8 cellular contexts compared by ENCODE assay signal in the genomic region with DNA sequence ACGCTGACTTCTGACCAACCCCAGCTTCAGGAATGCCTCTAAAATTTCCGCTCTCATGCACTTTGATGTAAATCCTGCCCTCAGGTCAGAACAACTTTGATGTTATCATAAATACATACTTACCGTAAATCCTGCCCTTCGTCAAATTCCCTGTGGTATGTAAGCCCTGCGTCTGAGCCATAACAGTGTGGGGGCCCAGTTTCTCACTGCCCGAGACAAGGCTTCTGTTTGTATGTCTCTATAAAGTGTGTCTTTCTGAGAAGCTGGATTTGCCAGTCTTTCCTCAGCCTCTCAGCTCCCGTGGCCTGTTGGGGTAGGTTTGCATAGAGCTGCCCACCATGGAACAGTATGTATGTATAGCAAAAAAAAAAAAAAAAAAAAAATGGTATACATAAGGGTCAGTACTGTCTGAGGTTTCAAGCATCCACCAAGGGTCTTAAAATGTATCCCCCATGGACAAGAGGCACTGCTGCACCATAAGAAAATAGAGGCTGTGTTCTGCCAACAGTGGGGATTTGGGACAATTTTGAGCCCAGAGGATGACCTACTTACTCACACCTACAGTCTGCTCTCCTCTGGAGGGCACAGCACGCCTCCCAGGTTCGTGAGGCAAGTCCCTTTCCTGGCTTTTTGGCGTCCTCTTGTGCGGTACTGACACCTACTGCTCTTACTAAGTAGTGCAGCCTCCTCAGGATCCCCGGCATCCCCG. TPM values are rescaled to one million over a fixed set of nuclear protein-coding genes. Genes with fewer than 3 reads are reported as not detected.
A peak's percentile ranks its signal among the peaks of the same experiment; 100 is the strongest.
DNase-seq lines count a peak whose midpoint lies in the region; ATAC-seq, FAIRE-seq and TF ChIP-seq lines count a peak whose summit lies in the region.

No MANE protein-coding gene starts in this region.

- H3K4me3 Mint-ChIP-seq in activated naive CD4-positive, alpha-beta T cell treated with anti-CD3 and anti-CD28 coated beads, Interleukin-2, amount 10 ng/mL, durations not matched to agents 7 days and 5 days, result no peak overlapping the region

- H3K79me2 ChIP-seq in SK-N-SH (ENCODE audit: insufficient read depth), result no peaks in the 10 kb centered on the region

- 50% methylated on average over 12 of the region's 13 CpGs for WGBS in SK-N-SH (ENCODE audit: low lambda C conversion rate)
- 37 to 38% methylated on average over 13 of the region's 13 CpGs for WGBS in pancreas, 2 donors
- WGBS in transverse colon (ENCODE audit: low coverage in 1 of 2), 2 donors, result 41 to 71% methylated on average over 7 to 13 of the region's 13 CpGs

- H3K36me3 ChIP-seq in SK-N-SH (replicated peaks in 1 of 2; ENCODE audit: control insufficient read depth in 1 of 2, insufficient read depth in 2 of 2, low read length in 1 of 2), result peaks cover 12 to 25% of the 10 kb centered on the region in 2 experiments
- peaks cover 0 to 9% (median 0%) of the 10 kb centered on the region in 3 donors for H3K36me3 ChIP-seq in pancreas
- H3K36me3 ChIP-seq in transverse colon, result peaks cover 0 to 11% (median 2%) of the 10 kb centered on the region in 4 donors

- CTCF ChIA-PET in SK-N-SH (lab: Yijun Ruan, JAX), result interaction anchor here (0.6 to 20.3 kb wide), 46 partner anchors 8 to 808 kb away, joined by 3 to 355 read pairs (median 5); a partner anchor contains a TSS
- CTCF ChIA-PET in activated naive CD4-positive, alpha-beta T cell treated with anti-CD3 and anti-CD28 coated beads, Interleukin-2, amount 10 ng/mL, durations not matched to agents 7 days and 5 days (lab: Charles Lee), result interaction anchor here (0.7 to 23.2 kb wide), 33 partner anchors 9 to 287 kb away, joined by 3 to 432 read pairs (median 5); a partner anchor contains a TSS

- no peaks in the 10 kb centered on the region for H3K27me3 ChIP-seq in SK-N-SH (ENCODE audit: insufficient read depth)
- H3K27me3 ChIP-seq in pancreas, result no peaks in the 10 kb centered on the region
- no peaks in the 10 kb centered on the region for H3K27me3 ChIP-seq in transverse colon

- no peak overlapping the region for H3K4me3 ChIP-seq in NB4 (ENCODE audit: low read depth, low read length)
- H3K4me3 ChIP-seq in SK-N-SH (ENCODE audit: low read depth in 2 of 2, low read length in 1 of 2), result no peak overlapping the region; a peak in 1 of 4 replicates
- no peak overlapping the region for H3K4me3 ChIP-seq in pancreas
- no peak overlapping the region for H3K4me3 ChIP-seq in transverse colon

- H3K9me3 ChIP-seq in SK-N-SH (no peaks in the 10 kb centered on the region), pancreas (no peaks in the 10 kb centered on the region), transverse colon (no peaks in the 10 kb centered on the region)

- TF ChIP-seq POLR2A in NB4 (IDR thresholded peaks at IDR 0.05; ENCODE audit: extremely low read depth, insufficient read length) (no peak), transverse colon (IDR thresholded peaks at IDR 0.05) (no peak)

- no peak overlapping the region for H3K27ac Mint-ChIP-seq in activated naive CD4-positive, alpha-beta T cell treated with anti-CD3 and anti-CD28 coated beads, Interleukin-2, amount 10 ng/mL, durations not matched to agents 7 days and 5 days

- FAIRE-seq in D721Med (lab: Jason Lieb, UNC), result no peak
- FAIRE-seq in pancreas (lab: Jason Lieb, UNC), result no peak

- H4K20me1 ChIP-seq in SK-N-SH (ENCODE audit: insufficient read depth), result no peaks in the 10 kb centered on the region

- no peaks in the 10 kb centered on the region for H3K9me3 Mint-ChIP-seq in activated naive CD4-positive, alpha-beta T cell treated with anti-CD3 and anti-CD28 coated beads, Interleukin-2, amount 10 ng/mL, durations not matched to agents 7 days and 5 days

- in situ Hi-C loops in transverse colon (cut with MboI; ENCODE audit: low pct_ligation_motif_present in 1 of 4, low pct_unique_long_range_greater_than_20kb in 1 of 4, low sequenced_read_pairs in 3 of 4), result loop anchor here in 1 of 4 donors (10.0 kb wide), 1 partner anchor 74 kb away; no protein-coding TSS in a partner anchor

- peak; percentile 67 for ATAC-seq in GM21717 (IDR thresholded peaks at IDR 0.05; ENCODE audit: unreplicated experiment)
- ATAC-seq in pancreas, result peak; percentile 97 to 99 (median 98)

- no peaks in the 10 kb centered on the region for H3K27me3 Mint-ChIP-seq in activated naive CD4-positive, alpha-beta T cell treated with anti-CD3 and anti-CD28 coated beads, Interleukin-2, amount 10 ng/mL, durations not matched to agents 7 days and 5 days

- H2AFZ ChIP-seq in SK-N-SH (ENCODE audit: low read depth), result no peak overlapping the region

- H3K36me3 Mint-ChIP-seq in activated naive CD4-positive, alpha-beta T cell treated with anti-CD3 and anti-CD28 coated beads, Interleukin-2, amount 10 ng/mL, durations not matched to agents 7 days and 5 days, result peaks cover 42% of the 10 kb centered on the region

- H3K4me1 Mint-ChIP-seq in activated naive CD4-positive, alpha-beta T cell treated with anti-CD3 and anti-CD28 coated beads, Interleukin-2, amount 10 ng/mL, durations not matched to agents 7 days and 5 days, result peaks cover 21% of the 10 kb centered on the region

- H3K9me2 ChIP-seq in SK-N-SH, result no peaks in the 10 kb centered on the region

- H3K4me1 ChIP-seq in SK-N-SH (ENCODE audit: control insufficient read depth in 1 of 2, insufficient read depth in 2 of 2, low read depth in 1 of 2, low read length in 1 of 2), result peaks cover 0 to 17% of the 10 kb centered on the region in 2 experiments; a peak in 1 of 4 replicates
- no peaks in the 10 kb centered on the region for H3K4me1 ChIP-seq in pancreas
- H3K4me1 ChIP-seq in transverse colon, result peaks cover 0 to 15% (median 5%) of the 10 kb centered on the region in 4 donors

- DNase-seq in D721Med (ENCODE audit: insufficient read length, low spot score) (peak; percentile 33), NB4 (ENCODE audit: low read depth) (peak; percentile 85), SK-N-SH (peak; percentile 86), globus pallidus (ENCODE audit: low spot score) (peak; percentile 84), pancreas (peak; percentile 67 to 87 (median 76)), transverse colon (peak; percentile 80)
- peak; percentile 86 for DNase-seq in activated naive CD4-positive, alpha-beta T cell treated with anti-CD3 and anti-CD28 coated beads, Interleukin-2, amount 10 ng/mL, durations not matched to agents 7 days and 5 days

- TF ChIP-seq EP300 in SK-N-SH (IDR thresholded peaks at IDR 0.05; ENCODE audit: borderline replicate concordance in 1 of 2, low read depth in 1 of 2, low read length in 1 of 2) (no peak), transverse colon (IDR thresholded peaks at IDR 0.05; ENCODE audit: low read depth) (no peak)

- no peak overlapping the region for H3K9ac ChIP-seq in SK-N-SH

- POLR2A ChIA-PET in SK-N-SH (lab: Yijun Ruan, JAX), result interaction anchor here (0.6 to 1.2 kb wide), 2 partner anchors 17 to 192 kb away, joined by 3 to 4 read pairs; a partner anchor contains a TSS

- no peak overlapping the region for H3K27ac ChIP-seq in SK-N-SH (ENCODE audit: low read depth in 2 of 2, low read length in 1 of 2)
- no peak overlapping the region for H3K27ac ChIP-seq in pancreas
- H3K27ac ChIP-seq in transverse colon, result no peak overlapping the region

- TF ChIP-seq RAD21 in SK-N-SH (IDR thresholded peaks at IDR 0.05; ENCODE audit: low read length), result peak; percentile 91

- no peak overlapping the region for H3K4me2 ChIP-seq in SK-N-SH

- TF ChIP-seq CTCF in D721Med (IDR thresholded peaks at IDR 0.05; ENCODE audit: insufficient read depth, missing control alignments) (peak; percentile 99), NB4 (IDR thresholded peaks at IDR 0.05; ENCODE audit: low read depth, low read length) (peak; percentile 82), SK-N-SH (IDR thresholded peaks at IDR 0.05) (peak; percentile 85), pancreas (IDR thresholded peaks at IDR 0.05) (peak; percentile 74 to 89 (median 84)), transverse colon (IDR thresholded peaks at IDR 0.05) (peak; percentile 84 to 95 (median 94))

- no peaks in the 10 kb centered on the region for H3F3A ChIP-seq in SK-N-SH (replicated peaks; ENCODE audit: insufficient read depth)

- intact Hi-C loops in pancreas (cut with DNase I), result loop anchor here in 2 of 3 donors (5.0 kb wide), 2 partner anchors 66 to 71 kb away; a partner anchor contains a TSS
- intact Hi-C loops in transverse colon (cut with DNase I; ENCODE audit: low total_unique reads), result loop anchor here (1.0 kb wide), 1 partner anchor 88 kb away; no protein-coding TSS in a partner anchor

TF ChIP-seq in SK-N-SH, 30 proteins besides CTCF, POLR2A, EP300 and RAD21:
- TF ChIP-seq ELF1 (IDR thresholded peaks at IDR 0.05) (no peak), NRF1 (IDR thresholded peaks at IDR 0.05; ENCODE audit: low read depth, low read length) (no peak), EZH2phosphoT487 (IDR thresholded peaks at IDR 0.05; ENCODE audit: borderline replicate concordance, low read depth) (no peak), MXI1 (IDR thresholded peaks at IDR 0.05; ENCODE audit: low read depth, low read length) (peak; percentile 53; the same call in 1 of the 2 replicates), FOXJ3 (CRISPR knock-in tag; IDR thresholded peaks at IDR 0.05) (no peak), RFX5 (IDR thresholded peaks at IDR 0.05; ENCODE audit: low read length) (no peak), SMC3 (IDR thresholded peaks at IDR 0.05; ENCODE audit: low read depth, low read length) (peak; percentile 72), JUND (IDR thresholded peaks at IDR 0.05) (no peak), CHD2 (IDR thresholded peaks at IDR 0.05; ENCODE audit: low read length, partially characterized antibody) (no peak)

RNA-seq across cellular contexts. Expression of a gene that starts 17.5 kb away (rescaled TPM):
- polyA plus RNA-seq in SK-N-SH (2012; rRNA removed) (46.0 and 66.8 TPM in 2 replicates), pancreas (10 to 100 TPM; 43.9 to 47.9 TPM)
- 20.7 and 29.1 TPM in 2 replicates for polyA plus RNA-seq in SK-N-SH (2012; cell fraction: cytosol; rRNA removed)
- 317 and 350 TPM in 2 replicates for polyA plus RNA-seq in SK-N-SH (2012; cell fraction: nucleus; rRNA removed)
- total RNA-seq in pancreas (10 to 100 TPM; 11.6 to 22.6 (median 15.6) TPM), transverse colon (100 to 1,000 TPM in 1 of 4 donors, 10 to 100 TPM in 3; 20.6 to 115 (median 38.5) TPM)

RNA-seq across cellular contexts. Expression of a gene that starts 17.6 kb away (rescaled TPM):
- 6.6 and 9.6 TPM in 2 replicates for polyA plus RNA-seq in SK-N-SH (2012; rRNA removed)
- 5.9 and 6.7 TPM in 2 replicates for polyA plus RNA-seq in SK-N-SH (2012; cell fraction: cytosol; rRNA removed)
- polyA plus RNA-seq in SK-N-SH (2012; cell fraction: nucleus; rRNA removed), result 19.1 and 28.4 TPM in 2 replicates
- total RNA-seq in pancreas, result 1 to 10 TPM; 6.4 to 8.1 (median 6.6) TPM
- 1 to 10 TPM; 5.2 to 5.8 TPM for polyA plus RNA-seq in pancreas
- total RNA-seq in transverse colon, result 10 to 100 TPM in 3 of 4 donors, 1 to 10 TPM in 1; 7.8 to 49.0 (median 15.3) TPM

Comparison
In these comparisons a context has a peak if more than half of its experiments do, and no peak if none do; other contexts are left out.
1. DNase-seq: peak in every context shown above with its lines; median percentile 86 in SK-N-SH; 86 in activated naive CD4-positive, alpha-beta T cell treated with anti-CD3 and anti-CD28 coated beads, Interleukin-2, amount 10 ng/mL, durations not matched to agents 7 days and 5 days; 85 in NB4; 84 in globus pallidus; 80 in transverse colon; 76 in pancreas; 33 in D721Med.